In genomic region chr2:33202641-33203345, GRCh38 we compare ENCODE assay signal across 14 cellular contexts.
"Had no signal": no experiment of that assay in that cellular context is flagged by ENCODE, and none has a peak within 500 bp of the region (broad histone marks: within the 10 kb centered on the region; RNA-seq: fewer than 3 reads in every experiment).

No MANE protein-coding gene starts in this region.

- H3K4me3 Mint-ChIP-seq: activated naive CD8-positive, alpha-beta T cell; activated T-cell treated with anti-CD3 and anti-CD28 coated beads, Interleukin-2, amount 50 U/mL, for 4 hours; neural progenitor cell had no signal

- H3K36me3 Mint-ChIP-seq: activated naive CD8-positive, alpha-beta T cell; neural progenitor cell had no signal

- H3K4me1 Mint-ChIP-seq: neural progenitor cell had no signal

- H3K27ac Mint-ChIP-seq: activated naive CD8-positive, alpha-beta T cell; neural progenitor cell had no signal

- DNase-seq: activated CD4-positive, alpha-beta T cell treated with anti-CD3 and anti-CD28 coated beads, Interleukin-2, amount 50 U/mL, for 48 hours; activated CD4-positive, CD25-positive, alpha-beta regulatory T cell treated with anti-CD3 and anti-CD28 coated beads, Interleukin-2, amount 50 U/mL, for 72 hours; activated effector memory CD4-positive, alpha-beta T cell treated with anti-CD3 and anti-CD28 coated beads, Interleukin-2, amount 50 U/mL, for 16 hours; activated T-cell treated with anti-CD3 and anti-CD28 coated beads, Interleukin-2, amount 50 U/mL, for 4 hours; esophagus squamous epithelium; foreskin fibroblast; head of caudate nucleus; kidney; lower lobe of right lung; midbrain; pancreas; transverse colon had no signal

- H3K27me3 Mint-ChIP-seq: activated naive CD8-positive, alpha-beta T cell had no signal

- H3K9me3 Mint-ChIP-seq: activated T-cell treated with anti-CD3 and anti-CD28 coated beads, Interleukin-2, amount 50 U/mL, for 4 hours had no signal

- ATAC-seq: activated T-cell treated with anti-CD3 and anti-CD28 coated beads, Interleukin-2, amount 50 U/mL, for 4 hours; lower lobe of right lung; pancreas had no signal
